Comparison of ENCODE assay signal across 8 cellular contexts in the genomic region with DNA sequence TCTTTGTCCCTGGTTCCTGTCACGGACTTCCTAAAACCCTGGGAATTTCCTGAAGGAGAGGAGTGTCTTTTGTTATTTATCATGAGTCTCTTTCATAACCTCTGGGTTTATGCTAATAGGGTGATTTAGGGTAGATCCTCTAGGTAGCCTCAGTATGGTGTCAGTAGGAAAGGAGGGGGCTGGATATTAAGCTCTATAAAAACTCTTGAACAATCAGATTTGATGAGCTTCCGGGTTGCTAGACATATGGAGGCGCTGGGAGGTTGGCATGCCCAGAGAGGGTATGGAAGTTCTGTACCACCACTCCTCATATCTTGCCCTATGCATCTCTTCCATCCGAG. TPM values are rescaled to one million over a fixed set of nuclear protein-coding genes. Genes with fewer than 3 reads are reported as not detected.
DNase-seq lines count a peak whose midpoint lies in the region; ATAC-seq, FAIRE-seq and TF ChIP-seq lines count a peak whose summit lies in the region.
"Had no signal": no experiment of that assay in that cellular context is flagged by ENCODE, and none has a peak within 500 bp of the region (broad histone marks: within the 10 kb centered on the region; RNA-seq: fewer than 3 reads in every experiment).

No MANE protein-coding gene starts in this region.

- no peak for DNase-seq in activated T-helper 1 cell treated with anti-CD3 and anti-CD28 coated beads, Interleukin-12 subunit alpha, Interleukin-12 subunit beta, Interleukin-2, Interleukin-4 antibody, amounts not matched to agents 30 ng/mL and 10 ng/mL and 1 ng/mL, durations not matched to agents 14 hours and 24 hours and 36 hours (ENCODE audit: low spot score)
- DNase-seq in glutamatergic neuron: no peak
- no peak for DNase-seq in RCC 7860 (ENCODE audit: low spot score)
- no peak for DNase-seq in AML-193 (lab: John Stamatoyannopoulos, UW)

- no peaks in the 10 kb centered on the region for H3K9me3 ChIP-seq in HUES48 (ENCODE audit: control insufficient read depth, insufficient read depth, low read length)
- H3K9me3 ChIP-seq in skeletal muscle satellite cell (replicated peaks; ENCODE audit: low read length): no peaks in the 10 kb centered on the region

- intact Hi-C loops in activated T-helper 1 cell treated with anti-CD3 and anti-CD28 coated beads, Interleukin-12 subunit alpha, Interleukin-12 subunit beta, Interleukin-2, Interleukin-4 antibody, amounts not matched to agents 30 ng/mL and 10 ng/mL and 1 ng/mL, durations not matched to agents 14 hours and 24 hours and 36 hours (cut with micrococcal nuclease): no loop called here

- H3K27ac ChIP-seq in HUES48 (ENCODE audit: low read depth, low read length): peak overlapping the region; percentile 63

- H3K27me3 ChIP-seq in HUES48 (ENCODE audit: control insufficient read depth, insufficient read depth, low read length) (no peaks in the 10 kb centered on the region), skeletal muscle satellite cell (ENCODE audit: control insufficient read depth, insufficient read depth, low read length) (no peaks in the 10 kb centered on the region)

- H3K27ac Mint-ChIP-seq in activated T-helper 1 cell treated with anti-CD3 and anti-CD28 coated beads, Interleukin-12 subunit alpha, Interleukin-12 subunit beta, Interleukin-2, Interleukin-4 antibody, amounts not matched to agents 30 ng/mL and 10 ng/mL and 1 ng/mL, durations not matched to agents 14 hours and 24 hours and 36 hours: peak overlapping the region; percentile 88
- no peak overlapping the region for H3K27ac Mint-ChIP-seq in glutamatergic neuron (ENCODE audit: unreplicated experiment)

- peaks cover 17% of the 10 kb centered on the region for H3K4me1 ChIP-seq in HUES48 (ENCODE audit: control insufficient read depth, insufficient read depth, low read length)
- no peaks in the 10 kb centered on the region for H3K4me1 ChIP-seq in skeletal muscle satellite cell (ENCODE audit: control insufficient read depth, insufficient read depth, low read length)

- H3K4me1 Mint-ChIP-seq in activated T-helper 1 cell treated with anti-CD3 and anti-CD28 coated beads, Interleukin-12 subunit alpha, Interleukin-12 subunit beta, Interleukin-2, Interleukin-4 antibody, amounts not matched to agents 30 ng/mL and 10 ng/mL and 1 ng/mL, durations not matched to agents 14 hours and 24 hours and 36 hours (ENCODE audit: low read depth): peaks cover 13% of the 10 kb centered on the region
- H3K4me1 Mint-ChIP-seq in glutamatergic neuron (ENCODE audit: low read depth, unreplicated experiment): no peaks in the 10 kb centered on the region

- H3K36me3 ChIP-seq in HUES48 (ENCODE audit: control insufficient read depth, insufficient read depth, low read length): no peaks in the 10 kb centered on the region
- no peaks in the 10 kb centered on the region for H3K36me3 ChIP-seq in skeletal muscle satellite cell (ENCODE audit: insufficient read depth, low read length)

- H3K9me3 Mint-ChIP-seq in activated T-helper 1 cell treated with anti-CD3 and anti-CD28 coated beads, Interleukin-12 subunit alpha, Interleukin-12 subunit beta, Interleukin-2, Interleukin-4 antibody, amounts not matched to agents 30 ng/mL and 10 ng/mL and 1 ng/mL, durations not matched to agents 14 hours and 24 hours and 36 hours: no peaks in the 10 kb centered on the region
- H3K9me3 Mint-ChIP-seq in glutamatergic neuron (ENCODE audit: unreplicated experiment): no peaks in the 10 kb centered on the region

- peak overlapping the region; percentile 68 for H3K4me3 Mint-ChIP-seq in activated T-helper 1 cell treated with anti-CD3 and anti-CD28 coated beads, Interleukin-12 subunit alpha, Interleukin-12 subunit beta, Interleukin-2, Interleukin-4 antibody, amounts not matched to agents 30 ng/mL and 10 ng/mL and 1 ng/mL, durations not matched to agents 14 hours and 24 hours and 36 hours
- peak overlapping the region; percentile 71 for H3K4me3 Mint-ChIP-seq in glutamatergic neuron (ENCODE audit: unreplicated experiment)

- H3K36me3 Mint-ChIP-seq in activated T-helper 1 cell treated with anti-CD3 and anti-CD28 coated beads, Interleukin-12 subunit alpha, Interleukin-12 subunit beta, Interleukin-2, Interleukin-4 antibody, amounts not matched to agents 30 ng/mL and 10 ng/mL and 1 ng/mL, durations not matched to agents 14 hours and 24 hours and 36 hours (ENCODE audit: low read depth): no peaks in the 10 kb centered on the region
- no peaks in the 10 kb centered on the region for H3K36me3 Mint-ChIP-seq in glutamatergic neuron (ENCODE audit: unreplicated experiment)

- no peak for TF ChIP-seq CTCF in glutamatergic neuron (IDR thresholded peaks at IDR 0.05; ENCODE audit: partially characterized antibody, unreplicated experiment)

- no peak for ATAC-seq in HG03520 (IDR thresholded peaks at IDR 0.05; ENCODE audit: unreplicated experiment)
- ATAC-seq: HCT116 had no signal

- FAIRE-seq in RCC 7860 (lab: Jason Lieb, UNC): no peak

- no peak overlapping the region for H3K9ac ChIP-seq in HUES48 (ENCODE audit: low read depth, low read length)
- H3K9ac ChIP-seq in skeletal muscle satellite cell (ENCODE audit: low read depth, low read length): peak overlapping the region; percentile 52

- H3K27me3 Mint-ChIP-seq in activated T-helper 1 cell treated with anti-CD3 and anti-CD28 coated beads, Interleukin-12 subunit alpha, Interleukin-12 subunit beta, Interleukin-2, Interleukin-4 antibody, amounts not matched to agents 30 ng/mL and 10 ng/mL and 1 ng/mL, durations not matched to agents 14 hours and 24 hours and 36 hours (ENCODE audit: insufficient read depth): peaks cover 10% of the 10 kb centered on the region
- H3K27me3 Mint-ChIP-seq in glutamatergic neuron (ENCODE audit: unreplicated experiment): peaks cover 2% of the 10 kb centered on the region

- H3K4me3 ChIP-seq in HUES48 (ENCODE audit: low read depth, low read length): peak overlapping the region; percentile 58
- H3K4me3 ChIP-seq in skeletal muscle satellite cell (ENCODE audit: low read length): no peak overlapping the region

- H3K4me2 ChIP-seq in skeletal muscle satellite cell (ENCODE audit: low read length): peak overlapping the region; percentile 83

RNA-seq across cellular contexts. Expression of a gene that starts 15.5 kb away (rescaled TPM):
- 101 TPM in 2 replicates for total RNA-seq in activated T-helper 1 cell treated with anti-CD3 and anti-CD28 coated beads, Interleukin-12 subunit alpha, Interleukin-12 subunit beta, Interleukin-2, Interleukin-4 antibody, amounts not matched to agents 30 ng/mL and 10 ng/mL and 1 ng/mL, durations not matched to agents 14 hours and 24 hours and 36 hours
- 48.6 TPM for total RNA-seq in glutamatergic neuron (ENCODE audit: unreplicated experiment)
- 19.0 and 25.1 TPM in 2 replicates for total RNA-seq in skeletal muscle satellite cell (2012; rRNA removed)

RNA-seq across cellular contexts. Expression of a gene that starts 30.9 kb away (rescaled TPM):
- total RNA-seq in activated T-helper 1 cell treated with anti-CD3 and anti-CD28 coated beads, Interleukin-12 subunit alpha, Interleukin-12 subunit beta, Interleukin-2, Interleukin-4 antibody, amounts not matched to agents 30 ng/mL and 10 ng/mL and 1 ng/mL, durations not matched to agents 14 hours and 24 hours and 36 hours: 13.0 and 13.2 TPM in 2 replicates
- total RNA-seq in glutamatergic neuron (ENCODE audit: unreplicated experiment): 4.8 TPM
- 36.7 and 47.4 TPM in 2 replicates for total RNA-seq in skeletal muscle satellite cell (2012; rRNA removed)
